13 cellular contexts compared by ENCODE assay signal in genomic region chr5:173547579-173547978, GRCh38.
A peak's percentile ranks its signal among the peaks of the same experiment; 100 is the strongest.
DNase-seq lines count a peak whose midpoint lies in the region; ATAC-seq and TF ChIP-seq lines count a peak whose summit lies in the region.
"Had no signal": no experiment of that assay in that cellular context is flagged by ENCODE, and none has a peak within 500 bp of the region (broad histone marks: within the 10 kb centered on the region; RNA-seq: fewer than 3 reads in every experiment).

No MANE protein-coding gene starts in this region.

- no peak overlapping the region for H3K23ac ChIP-seq in mesenchymal stem cell (ENCODE audit: low read length in 2 of 2)

- in situ Hi-C loops in GM13976 (cut with MboI; ENCODE audit: low sequenced_read_pairs, unreplicated experiment): no loop called here

- H3K9ac ChIP-seq in mesenchymal stem cell (ENCODE audit: low read length): no peak overlapping the region

- no peak overlapping the region for H2BK5ac ChIP-seq in mesenchymal stem cell (ENCODE audit: low read depth, low read length, poor library complexity, severe bottlenecking)

- no peaks in the 10 kb centered on the region for H3K79me1 ChIP-seq in mesenchymal stem cell (replicated peaks; ENCODE audit: low read length, poor library complexity, severe bottlenecking)

- no peak overlapping the region for H3K4me2 ChIP-seq in mesenchymal stem cell (ENCODE audit: low read length, poor library complexity, severe bottlenecking)

- DNase-seq in GM13976 (ENCODE audit: low spot score): peak; percentile 55
- peak; percentile 11 for DNase-seq in T1000 (lab: John Stamatoyannopoulos, UW)
- peak; percentile 53 for DNase-seq in mesenchymal stem cell
- DNase-seq in NCI-H1105 treated with DMSO at 0.1 percent for 48 hours (lab: John Stamatoyannopoulos, UW): no peak
- no peak for DNase-seq in GOT3 (lab: John Stamatoyannopoulos, UW)
- DNase-seq: activated CD4-positive, alpha-beta T cell treated with anti-CD3 and anti-CD28 coated beads for 36 hours; amygdala; H7; naive B cell; upper lobe of left lung had no signal

- H3K4ac ChIP-seq in mesenchymal stem cell (ENCODE audit: low read depth in 1 of 2, low read length in 2 of 2): no peak overlapping the region

- no peak overlapping the region for H3K4me3 ChIP-seq in mesenchymal stem cell (ENCODE audit: insufficient read depth in 1 of 2, low read depth in 1 of 2, low read length in 2 of 2)
- H3K4me3 ChIP-seq: upper lobe of left lung had no signal

- H3K27me3 ChIP-seq in mesenchymal stem cell (ENCODE audit: control insufficient read depth in 1 of 2, insufficient read depth in 1 of 2, low read length in 2 of 2): peaks cover 0 to 20% of the 10 kb centered on the region in 2 experiments
- H3K27me3 ChIP-seq: upper lobe of left lung had no signal

- WGBS in mesenchymal stem cell: 64% methylated on average over 3 of the region's 3 CpGs

- H2BK12ac ChIP-seq in mesenchymal stem cell (ENCODE audit: low read length in 2 of 2): no peak overlapping the region

- no peak for TF ChIP-seq CTCF in GM13976 (IDR thresholded peaks at IDR 0.05; ENCODE audit: borderline replicate concordance, control extremely low read depth, extremely low read depth, insufficient read depth, missing control alignments)

- H3K14ac ChIP-seq in mesenchymal stem cell (ENCODE audit: low read length in 2 of 2): no peak overlapping the region

- H3K9me3 ChIP-seq in mesenchymal stem cell (ENCODE audit: control insufficient read depth, low read length): no peaks in the 10 kb centered on the region
- H3K9me3 ChIP-seq: upper lobe of left lung had no signal

- H2AK5ac ChIP-seq in mesenchymal stem cell (ENCODE audit: low read length, severe bottlenecking): no peak overlapping the region

- H3K4me1 ChIP-seq in mesenchymal stem cell (ENCODE audit: control insufficient read depth, insufficient read depth, low read depth, low read length): peaks cover 3% of the 10 kb centered on the region
- H3K4me1 ChIP-seq: upper lobe of left lung had no signal

- no peak overlapping the region for H3K18ac ChIP-seq in mesenchymal stem cell (ENCODE audit: low read depth in 1 of 2, low read length in 2 of 2)

- H2AFZ ChIP-seq in mesenchymal stem cell (ENCODE audit: low read depth, low read length): no peak overlapping the region

- peak; percentile 74 for ATAC-seq in HG02642 (IDR thresholded peaks at IDR 0.05; ENCODE audit: poor library complexity, unreplicated experiment)
- ATAC-seq in HG02763 (IDR thresholded peaks at IDR 0.05; ENCODE audit: unreplicated experiment): no peak
- ATAC-seq in GM19035 (IDR thresholded peaks at IDR 0.05; ENCODE audit: unreplicated experiment): no peak
- ATAC-seq: activated CD4-positive, alpha-beta T cell treated with anti-CD3 and anti-CD28 coated beads for 36 hours had no signal

- H2BK120ac ChIP-seq in mesenchymal stem cell (ENCODE audit: low read depth, low read length): no peak overlapping the region

- no peak overlapping the region for H2BK15ac ChIP-seq in mesenchymal stem cell (ENCODE audit: low read depth, poor library complexity, severe bottlenecking)

- H3K27ac ChIP-seq in mesenchymal stem cell (ENCODE audit: low read length, poor library complexity, severe bottlenecking): peak overlapping the region; percentile 70
- H3K27ac ChIP-seq: upper lobe of left lung had no signal

- H4K8ac ChIP-seq in mesenchymal stem cell (ENCODE audit: low read length): peak overlapping the region; percentile 69

- no peak overlapping the region for H4K91ac ChIP-seq in mesenchymal stem cell (ENCODE audit: low read length)

- no peaks in the 10 kb centered on the region for H3K36me3 ChIP-seq in mesenchymal stem cell (ENCODE audit: control insufficient read depth in 1 of 2, insufficient read depth in 2 of 2, low read depth in 1 of 2, low read length in 2 of 2)
- H3K36me3 ChIP-seq: upper lobe of left lung had no signal

Comparison
In these comparisons a context has a peak if more than half of its experiments do, and no peak if none do; other contexts are left out.
1. DNase-seq: peak in GM13976 (single experiment), T1000 (single experiment) and mesenchymal stem cell (single experiment); none in NCI-H1105 treated with DMSO at 0.1 percent for 48 hours (single experiment) and GOT3 (single experiment).